8 cellular contexts compared by ENCODE assay signal in the genomic region with DNA sequence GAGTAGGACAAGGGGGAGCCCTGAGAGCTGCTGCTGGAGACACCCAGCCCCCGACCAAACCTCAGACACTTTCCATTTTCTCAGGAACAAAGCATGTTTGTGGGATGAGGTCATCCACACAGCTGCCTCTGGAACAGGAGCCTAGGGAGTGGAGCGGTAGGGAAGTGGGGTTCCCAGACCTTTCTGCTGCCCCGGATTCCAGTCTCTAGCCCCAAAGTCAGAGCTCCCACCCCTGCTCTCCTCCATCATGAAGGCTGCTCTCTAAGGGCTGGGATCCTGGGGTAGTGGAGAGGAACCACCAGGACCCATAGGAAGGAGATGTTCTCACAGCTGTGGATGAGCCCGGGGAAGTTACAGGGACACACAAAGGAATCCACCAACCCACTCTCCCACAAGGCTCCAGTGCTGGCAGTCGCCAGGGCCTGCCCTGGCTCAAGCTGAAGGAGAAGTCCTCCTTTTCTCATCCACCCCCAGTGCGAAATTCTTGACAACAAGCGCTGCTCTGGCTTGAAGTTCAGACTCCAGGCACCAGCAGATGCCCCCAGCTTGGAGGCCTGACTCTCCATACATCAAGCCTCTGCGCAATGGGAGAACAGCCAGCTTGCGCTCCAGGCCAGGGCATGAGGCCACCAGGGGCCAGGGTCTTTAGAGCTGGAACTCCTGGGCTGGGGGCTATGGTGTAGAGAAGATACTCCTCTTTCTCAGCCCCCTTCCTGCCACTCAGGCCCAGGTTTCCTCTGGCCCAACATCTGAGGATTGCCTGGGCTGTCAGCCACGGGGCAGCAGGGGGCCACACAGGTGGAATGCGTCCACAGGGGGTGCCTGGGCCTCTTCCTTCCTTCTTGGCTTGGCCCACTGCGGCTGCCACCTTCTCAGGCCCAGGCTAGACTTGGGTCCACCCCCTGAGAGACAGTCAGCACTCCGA. TPM values are rescaled to one million over a fixed set of nuclear protein-coding genes. Genes with fewer than 3 reads are reported as not detected.
DNase-seq lines count a peak whose midpoint lies in the region; ATAC-seq and TF ChIP-seq lines count a peak whose summit lies in the region.

No MANE protein-coding gene starts in this region.

- H3K4me3 Mint-ChIP-seq in GM23338 (peak overlapping the region; percentile 60), WTC11 (peak overlapping the region; percentile 41), progenitor cell of endocrine pancreas (ENCODE audit: low read depth) (no peak overlapping the region)

- 0 out of 2 replicates have a peak, but pooled peaks cover 7% of the 10 kb centered on the region for H4K20me1 ChIP-seq in GM23338 (replicated peaks; ENCODE audit: insufficient read depth)

- H3K79me2 ChIP-seq in GM23338 (replicated peaks; ENCODE audit: insufficient read depth): peaks cover 35% of the 10 kb centered on the region

- H3K4me2 ChIP-seq in GM23338: peak overlapping the region; percentile 68

- H3K27ac Mint-ChIP-seq in GM23338: peak overlapping the region; percentile 98
- H3K27ac Mint-ChIP-seq in WTC11: peak overlapping the region; percentile 98
- H3K27ac Mint-ChIP-seq in progenitor cell of endocrine pancreas: peak overlapping the region; percentile 96

- H3K36me3 Mint-ChIP-seq in GM23338 (ENCODE audit: low read depth) (peaks cover 23% of the 10 kb centered on the region), WTC11 (peaks cover 10% of the 10 kb centered on the region), progenitor cell of endocrine pancreas (ENCODE audit: insufficient read depth) (peaks cover 4% of the 10 kb centered on the region)

- POLR2A ChIA-PET in WTC11 (lab: Charles Lee): interaction anchor here (1.2 kb wide), 1 partner anchor 11 kb away, joined by 4 read pairs; no protein-coding TSS in a partner anchor

- no peaks in the 10 kb centered on the region for H3K9me2 ChIP-seq in GM23338 (ENCODE audit: insufficient read depth)

- H3K4me1 ChIP-seq in GM23338 (ENCODE audit: insufficient read depth): peaks cover 59% of the 10 kb centered on the region
- H3K4me1 ChIP-seq in BE2C: peaks cover 5% of the 10 kb centered on the region

- no peaks in the 10 kb centered on the region; the same call in 2 of the 3 replicates for H3K9me3 Mint-ChIP-seq in GM23338
- H3K9me3 Mint-ChIP-seq in WTC11: no peaks in the 10 kb centered on the region
- H3K9me3 Mint-ChIP-seq in progenitor cell of endocrine pancreas (ENCODE audit: low read depth): no peaks in the 10 kb centered on the region

- H3K4me1 Mint-ChIP-seq in GM23338 (peaks cover 63% of the 10 kb centered on the region), WTC11 (peaks cover 55% of the 10 kb centered on the region), progenitor cell of endocrine pancreas (ENCODE audit: low read depth) (peaks cover 18% of the 10 kb centered on the region)

- ATAC-seq in GM23338 (peak; percentile 19), WTC11 (peak; percentile 3), GM18870 (IDR thresholded peaks at IDR 0.05; ENCODE audit: unreplicated experiment) (no peak)

- H3K36me3 ChIP-seq in GM23338 (ENCODE audit: insufficient read depth): peaks cover 15% of the 10 kb centered on the region; the same call in 1 of the 2 replicates
- no peaks in the 10 kb centered on the region for H3K36me3 ChIP-seq in BE2C

- H3F3A ChIP-seq in GM23338 (replicated peaks; ENCODE audit: low read depth): peaks cover 22% of the 10 kb centered on the region; the same call in 1 of the 2 replicates

- H3K27me3 ChIP-seq in GM23338 (ENCODE audit: insufficient read depth) (no peaks in the 10 kb centered on the region), BE2C (no peaks in the 10 kb centered on the region)

- DNase-seq in GM23338 (ENCODE audit: low spot score) (peak; percentile 83), WTC11 (ENCODE audit: low spot score) (peak; percentile 34), glomerular endothelial cell (ENCODE audit: extremely low read depth, low read depth, low spot score) (peak; percentile 57), progenitor cell of endocrine pancreas (ENCODE audit: low spot score, unreplicated experiment) (no peak), NCI-H748 treated with DMSO at 0.1 percent for 48 hours (lab: John Stamatoyannopoulos, UW) (no peak), BE2C (no peak), GM19238 (ENCODE audit: insufficient read length, low spot score) (no peak)

- TF ChIP-seq CTCF in GM23338 (conservative IDR thresholded peaks at IDR 0.05; ENCODE audit: low read depth in 2 of 2) (no peak), WTC11 (IDR thresholded peaks at IDR 0.05) (no peak), progenitor cell of endocrine pancreas (IDR thresholded peaks at IDR 0.05; ENCODE audit: unreplicated experiment) (no peak), BE2C (IDR thresholded peaks at IDR 0.05; ENCODE audit: low read depth, low read length) (no peak)

- no peaks in the 10 kb centered on the region for H3K9me3 ChIP-seq in BE2C

- H3K4me3 ChIP-seq in GM23338: peak overlapping the region; percentile 34
- H3K4me3 ChIP-seq in BE2C (ENCODE audit: low read depth, low read length): no peak overlapping the region

- CTCF ChIA-PET in WTC11 (lab: Charles Lee): interaction anchor here (0.5 to 1.5 kb wide), 8 partner anchors 10 to 829 kb away, joined by 3 to 5 read pairs (median 4); a partner anchor contains a TSS

- H3K27me3 Mint-ChIP-seq in GM23338 (ENCODE audit: insufficient read depth, low read depth, poor library complexity) (peaks cover 24% of the 10 kb centered on the region), WTC11 (ENCODE audit: low read depth) (peaks cover 4% of the 10 kb centered on the region; the same call in 1 of the 2 replicates), progenitor cell of endocrine pancreas (peaks cover 5% of the 10 kb centered on the region)

- H3K27ac ChIP-seq in GM23338 (ENCODE audit: low read depth): peak overlapping the region; percentile 96

- H2AFZ ChIP-seq in GM23338: no peak overlapping the region

TF ChIP-seq in WTC11, 78 proteins besides CTCF, POLR2A, EP300 and RAD21 (continues in another document):
- TF ChIP-seq SP1 (CRISPR knock-in tag; conservative IDR thresholded peaks at IDR 0.05): 0 out of 2 replicates have a peak, but pooled peaks have one; percentile 7

RNA-seq across cellular contexts. Expression of a gene that starts 4.5 kb away (rescaled TPM):
- total RNA-seq in GM23338 (2014; rRNA removed; shearing (Covaris generic)): 39.5 and 49.0 TPM in 2 replicates
- polyA plus RNA-seq in GM23338 (2016; fragmentation: Nextera tagmentation; extraction: Ambion mirVana): 28.3 and 29.3 TPM in 2 replicates
- total RNA-seq in WTC11 (2021): 28.1 to 34.4 TPM (median 28.1 TPM) in 3 replicates
- total RNA-seq in glomerular endothelial cell: 55.4 and 90.1 TPM in 2 replicates
- 16.5 and 17.6 TPM in 2 replicates for total RNA-seq in progenitor cell of endocrine pancreas
- polyA plus RNA-seq in BE2C (2012; ENCODE audit: insufficient read depth, insufficient read length, low read depth): 40.6 TPM

RNA-seq across cellular contexts. Expression of a gene that starts 11.0 kb away (rescaled TPM):
- total RNA-seq in GM23338 (2014; rRNA removed; shearing (Covaris generic)): 144 and 167 TPM in 2 replicates
- polyA plus RNA-seq in GM23338 (2016; fragmentation: Nextera tagmentation; extraction: Ambion mirVana): 53.9 and 65.5 TPM in 2 replicates
- 96.5 to 126 TPM (median 96.5 TPM) in 3 replicates for total RNA-seq in WTC11 (2021)
- 35.5 and 65.5 TPM in 2 replicates for total RNA-seq in glomerular endothelial cell
- 73.8 and 77.3 TPM in 2 replicates for total RNA-seq in progenitor cell of endocrine pancreas
- polyA plus RNA-seq in BE2C (2012; ENCODE audit: insufficient read depth, insufficient read length, low read depth): 74.2 TPM

RNA-seq across cellular contexts. Expression of a gene that starts 11.7 kb away (rescaled TPM):
- total RNA-seq in GM23338 (2014; rRNA removed; shearing (Covaris generic)): 61.3 and 67.8 TPM in 2 replicates
- 82.3 and 105 TPM in 2 replicates for polyA plus RNA-seq in GM23338 (2016; fragmentation: Nextera tagmentation; extraction: Ambion mirVana)
- 41.3 to 42.6 TPM (median 42.2 TPM) in 3 replicates for total RNA-seq in WTC11 (2021)
- 27.4 and 53.7 TPM in 2 replicates for total RNA-seq in glomerular endothelial cell
- 23.8 and 27.2 TPM in 2 replicates for total RNA-seq in progenitor cell of endocrine pancreas
- polyA plus RNA-seq in BE2C (2012; ENCODE audit: insufficient read depth, insufficient read length, low read depth): 27.7 TPM

RNA-seq across cellular contexts. Expression of a gene that starts 45.8 kb away (rescaled TPM):
- 8.6 and 11.5 TPM in 2 replicates for total RNA-seq in GM23338 (2014; rRNA removed; shearing (Covaris generic))
- 3.6 and 6.0 TPM in 2 replicates for polyA plus RNA-seq in GM23338 (2016; fragmentation: Nextera tagmentation; extraction: Ambion mirVana)
- total RNA-seq in WTC11 (2021) (18.9 to 22.4 TPM (median 20.9 TPM) in 3 replicates), glomerular endothelial cell (not detected in 2 replicates), progenitor cell of endocrine pancreas (0.31 and 0.43 TPM in 2 replicates)
- polyA plus RNA-seq in BE2C (2012; ENCODE audit: insufficient read depth, insufficient read length, low read depth): 0.91 TPM

RNA-seq across cellular contexts. Expression of a gene that starts 53.9 kb away (rescaled TPM):
- 19.8 and 29.1 TPM in 2 replicates for total RNA-seq in GM23338 (2014; rRNA removed; shearing (Covaris generic))
- 5.2 and 6.9 TPM in 2 replicates for polyA plus RNA-seq in GM23338 (2016; fragmentation: Nextera tagmentation; extraction: Ambion mirVana)
- total RNA-seq in WTC11 (2021) (26.8 to 29.4 TPM (median 27.3 TPM) in 3 replicates), glomerular endothelial cell (9.4 and 13.8 TPM in 2 replicates), progenitor cell of endocrine pancreas (21.1 and 21.9 TPM in 2 replicates)
- polyA plus RNA-seq in BE2C (2012; ENCODE audit: insufficient read depth, insufficient read length, low read depth): 4.5 TPM

Comparison
In these comparisons a context has a peak if more than half of its experiments do, and no peak if none do; other contexts are left out.
1. DNase-seq: peak in GM23338 (single experiment), WTC11 (single experiment) and glomerular endothelial cell (single experiment); none in progenitor cell of endocrine pancreas (single experiment), NCI-H748 treated with DMSO at 0.1 percent for 48 hours (single experiment), BE2C (single experiment) and GM19238 (single experiment).
2. Peak in every context shown above with its lines, with median percentiles within 50 percentile points of each other: H3K27ac Mint-ChIP-seq.